Comparison of ENCODE assay signal across 22 cellular contexts in the genomic region with DNA sequence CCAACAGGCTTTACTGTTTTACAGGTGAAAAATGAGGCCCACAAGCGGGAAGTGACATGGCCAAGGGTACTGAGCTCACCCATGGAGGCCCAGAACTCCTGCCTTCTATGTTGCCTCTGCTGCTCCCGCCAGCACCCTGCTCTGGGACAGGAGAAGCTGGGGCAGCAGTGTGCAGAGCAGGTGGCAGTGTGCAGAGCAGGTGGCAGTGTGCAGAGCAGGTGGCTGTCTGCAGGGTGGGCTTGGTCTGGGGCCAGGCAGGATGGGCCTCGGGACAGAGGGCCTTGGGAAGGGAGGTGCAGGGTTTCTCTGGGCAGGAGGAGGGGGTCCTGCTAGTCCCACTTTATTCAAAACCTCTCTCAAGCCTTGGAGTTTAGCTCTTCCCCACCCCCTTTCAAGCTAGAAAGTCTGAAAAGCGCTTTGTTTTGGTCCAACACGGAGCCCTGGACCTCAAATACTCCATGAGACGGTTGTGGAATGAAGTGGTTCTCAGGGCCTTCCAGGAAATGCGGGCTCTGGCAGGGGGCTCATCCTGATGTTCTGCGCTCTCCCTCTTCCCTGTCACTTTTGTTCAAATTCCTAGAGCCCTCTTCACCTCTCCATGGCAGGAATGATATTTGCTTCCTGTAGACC. TPM values are rescaled to one million over a fixed set of nuclear protein-coding genes. Genes with fewer than 3 reads are reported as not detected.
A peak's percentile ranks its signal among the peaks of the same experiment; 100 is the strongest.
DNase-seq lines count a peak whose midpoint lies in the region; ATAC-seq and TF ChIP-seq lines count a peak whose summit lies in the region.
"Had no signal": no experiment of that assay in that cellular context is flagged by ENCODE, and none has a peak within 500 bp of the region (broad histone marks: within the 10 kb centered on the region; RNA-seq: fewer than 3 reads in every experiment).

No MANE protein-coding gene starts in this region.

- no peak for ATAC-seq in left cardiac atrium
- no peak for ATAC-seq in HG02885 (IDR thresholded peaks at IDR 0.05; ENCODE audit: poor library complexity, unreplicated experiment)
- no peak for ATAC-seq in GM19463 (IDR thresholded peaks at IDR 0.05; ENCODE audit: unreplicated experiment)
- ATAC-seq: naive thymus-derived CD4-positive, alpha-beta T cell; pancreas; PC-3 had no signal

- H3K27me3 ChIP-seq in cardiac muscle cell, result no peaks in the 10 kb centered on the region
- H3K27me3 ChIP-seq in layer of hippocampus (ENCODE audit: control insufficient read depth, insufficient read depth, low read length), result no peaks in the 10 kb centered on the region
- H3K27me3 ChIP-seq in sigmoid colon, result no peaks in the 10 kb centered on the region
- H3K27me3 ChIP-seq in uterus, result no peaks in the 10 kb centered on the region
- H3K27me3 ChIP-seq: BE2C, colonic mucosa, pancreas had no signal

- DNase-seq in cardiac muscle cell (ENCODE audit: low read depth in 1 of 2, low spot score in 1 of 2) (no peak), left cardiac atrium (no peak), sigmoid colon (no peak), uterus (no peak), DMS53 (lab: John Stamatoyannopoulos, UW) (no peak)
- DNase-seq: activated CD4-positive, alpha-beta T cell treated with anti-CD3 and anti-CD28 coated beads, Interleukin-2, amount 10 ng/mL, durations not matched to agents 24 days and 14 days; BE2C; Caco-2; colonic mucosa; immature natural killer cell; KG1; MV-4-11; naive thymus-derived CD4-positive, alpha-beta T cell; NCI-H1694 treated with DMSO at 0.1 percent for 48 hours; NCI-H226; PC-3; stimulated activated naive CD4-positive, alpha-beta T cell treated with Interleukin-2 at 50 U/mL for 16 hours had no signal

- TF ChIP-seq POLR2A in sigmoid colon (IDR thresholded peaks at IDR 0.05) (no peak), uterus (IDR thresholded peaks at IDR 0.05) (no peak)

- 83 to 90% methylated on average over 8 of the region's 8 CpGs for WGBS in sigmoid colon, 2 donors

- H3K9me3 ChIP-seq in cardiac muscle cell (ENCODE audit: low read depth) (no peaks in the 10 kb centered on the region), sigmoid colon (no peaks in the 10 kb centered on the region), uterus (no peaks in the 10 kb centered on the region)
- H3K9me3 ChIP-seq: BE2C, Caco-2, colonic mucosa, pancreas had no signal

- H3K4me1 ChIP-seq in cardiac muscle cell (ENCODE audit: low read depth) (peaks cover 75% of the 10 kb centered on the region), sigmoid colon (peaks cover 0 to 100% (median 99%) of the 10 kb centered on the region in 4 donors), uterus (peaks cover 4 to 34% of the 10 kb centered on the region in 2 donors)
- H3K4me1 ChIP-seq: Caco-2 had no signal

- no peak for TF ChIP-seq EP300 in sigmoid colon (IDR thresholded peaks at IDR 0.05)

- H3K27ac ChIP-seq in cardiac muscle cell (peak overlapping the region; percentile 96), layer of hippocampus (ENCODE audit: low read depth, low read length) (peak overlapping the region; percentile 49), sigmoid colon (peak overlapping the region; percentile 87 to 93 (median 92)), uterus (peak overlapping the region; percentile 92 to 93)
- H3K27ac ChIP-seq: pancreas had no signal

- H3K4me3 ChIP-seq in cardiac muscle cell, result no peak overlapping the region
- H3K4me3 ChIP-seq in sigmoid colon, result no peak overlapping the region
- H3K4me3 ChIP-seq in uterus, result no peak overlapping the region
- H3K4me3 ChIP-seq: colonic mucosa, lung, pancreas had no signal

- H3K36me3 ChIP-seq in cardiac muscle cell, result no peaks in the 10 kb centered on the region
- H3K36me3 ChIP-seq in sigmoid colon, result no peaks in the 10 kb centered on the region
- H3K36me3 ChIP-seq in uterus, result no peaks in the 10 kb centered on the region
- H3K36me3 ChIP-seq: BE2C, colonic mucosa, pancreas had no signal

- no peak for TF ChIP-seq CTCF in cardiac muscle cell (IDR thresholded peaks at IDR 0.05; ENCODE audit: low read depth, low read length)
- no peak for TF ChIP-seq CTCF in sigmoid colon (IDR thresholded peaks at IDR 0.05)
- TF ChIP-seq CTCF in uterus (IDR thresholded peaks at IDR 0.05), result no peak

- intact Hi-C loops in left cardiac atrium (cut with DNase I) (no loop called here), sigmoid colon (cut with DNase I) (no loop called here), uterus (cut with DNase I; ENCODE audit: low total_unique reads) (no loop called here)

RNA-seq across cellular contexts. Expression of a gene that starts 26.8 kb away (rescaled TPM):
- total RNA-seq in cardiac muscle cell (179 and 289 TPM in 2 replicates), left cardiac atrium (10 to 100 TPM; 11.0 to 17.3 TPM), sigmoid colon (10 to 100 TPM; 55.4 to 76.4 (median 67.4) TPM), uterus (10 to 100 TPM; 17.2 to 58.1 (median 24.4) TPM)
- polyA plus RNA-seq in cardiac muscle cell (252 and 541 TPM in 2 replicates), sigmoid colon (100 to 1,000 TPM in 1 of 3 donors, 10 to 100 TPM in 2; 43.0 to 100 (median 70.9) TPM)
